13 cellular contexts compared by ENCODE assay signal in genomic region chr2:41927581-41928260, GRCh38.
DNase-seq lines count a peak whose midpoint lies in the region; ATAC-seq, FAIRE-seq and TF ChIP-seq lines count a peak whose summit lies in the region.
"Had no signal": no experiment of that assay in that cellular context is flagged by ENCODE, and none has a peak within 500 bp of the region (broad histone marks: within the 10 kb centered on the region; RNA-seq: fewer than 3 reads in every experiment).

No MANE protein-coding gene starts in this region.

- H3K9me3 ChIP-seq in A549 (no peaks in the 10 kb centered on the region; the same call in 2 of the 3 replicates), hepatocyte (ENCODE audit: low read depth) (no peaks in the 10 kb centered on the region)

- H3K4me3 Mint-ChIP-seq in activated naive CD4-positive, alpha-beta T cell treated with anti-CD3 and anti-CD28 coated beads, Interleukin-2, amount 10 ng/mL, durations not matched to agents 7 days and 5 days = no peak overlapping the region
- H3K4me3 Mint-ChIP-seq: activated B cell treated with CpG ODN at 0.5 μM for 24 hours, neural progenitor cell had no signal

- H3K36me3 Mint-ChIP-seq in activated naive CD4-positive, alpha-beta T cell treated with anti-CD3 and anti-CD28 coated beads, Interleukin-2, amount 10 ng/mL, durations not matched to agents 7 days and 5 days = no peaks in the 10 kb centered on the region
- H3K36me3 Mint-ChIP-seq: neural progenitor cell had no signal

- no peak for TF ChIP-seq EP300 in A549 (IDR thresholded peaks at IDR 0.05)

- H3K9me2 ChIP-seq in hepatocyte (replicated peaks; ENCODE audit: insufficient read depth) = no peaks in the 10 kb centered on the region

- peaks cover 62% of the 10 kb centered on the region for H3K4me1 ChIP-seq in A549
- peaks cover 35% of the 10 kb centered on the region for H3K4me1 ChIP-seq in hepatocyte (ENCODE audit: insufficient read depth)
- peaks cover 45% of the 10 kb centered on the region for H3K4me1 ChIP-seq in rectal smooth muscle tissue (ENCODE audit: control insufficient read depth, insufficient read depth, low read length)

- H3K4me2 ChIP-seq in A549 (no peak overlapping the region; the same call in 2 of the 3 replicates), hepatocyte (no peak overlapping the region)
- H3K4me2 ChIP-seq: neural progenitor cell had no signal

- POLR2A ChIA-PET in A549 (lab: Yijun Ruan, JAX) = interaction anchor here (1.9 kb wide), 1 partner anchor 119 kb away, joined by 14 read pairs; the partner anchor contains the start of gene PKDCC

- H3K27ac ChIP-seq in A549 (peak overlapping the region; percentile 74 to 91), adipose tissue (ENCODE audit: low read depth, low read length) (peak overlapping the region; percentile 45), hepatocyte (peak overlapping the region; percentile 72), rectal smooth muscle tissue (ENCODE audit: low read depth, low read length) (peak overlapping the region; percentile 89)
- H3K27ac ChIP-seq: neural progenitor cell had no signal

- peaks cover 2% of the 10 kb centered on the region for H3K9me3 Mint-ChIP-seq in activated naive CD4-positive, alpha-beta T cell treated with anti-CD3 and anti-CD28 coated beads, Interleukin-2, amount 10 ng/mL, durations not matched to agents 7 days and 5 days

- no peaks in the 10 kb centered on the region for H3K27me3 ChIP-seq in hepatocyte
- H3K27me3 ChIP-seq in rectal smooth muscle tissue (ENCODE audit: control insufficient read depth, insufficient read depth, low read length) = no peaks in the 10 kb centered on the region
- H3K27me3 ChIP-seq: neural progenitor cell had no signal

- H3K4me3 ChIP-seq in A549 (no peak overlapping the region), hepatocyte (no peak overlapping the region), rectal smooth muscle tissue (ENCODE audit: low read length) (no peak overlapping the region)
- H3K4me3 ChIP-seq: neural progenitor cell had no signal

- no peak overlapping the region for H3K9ac ChIP-seq in rectal smooth muscle tissue (ENCODE audit: low read length)
- H3K9ac ChIP-seq: neural progenitor cell had no signal

- TF ChIP-seq POLR2A in A549 (IDR thresholded peaks at IDR 0.05; ENCODE audit: low read length) = no peak

- WGBS in A549 (ENCODE audit: missing lambda C conversion rate) = 95% methylated on average over 10 of the region's 10 CpGs
- WGBS in adipose tissue, 3 donors = 66 to 78% (median 75%) methylated on average over 10 of the region's 10 CpGs
- WGBS in hepatocyte (ENCODE audit: low lambda C conversion rate, missing lambda C conversion rate) = 91% methylated on average over 10 of the region's 10 CpGs

- FAIRE-seq in A549 (lab: Jason Lieb, UNC) = no peak

- TF ChIP-seq CTCF in A549 (IDR thresholded peaks at IDR 0.05) (no peak), hepatocyte (IDR thresholded peaks at IDR 0.05; ENCODE audit: poor library complexity) (no peak)

- H4K20me1 ChIP-seq in hepatocyte (ENCODE audit: insufficient read depth, poor library complexity, severe bottlenecking) = no peaks in the 10 kb centered on the region

- no peaks in the 10 kb centered on the region for H3K4me1 Mint-ChIP-seq in activated naive CD4-positive, alpha-beta T cell treated with anti-CD3 and anti-CD28 coated beads, Interleukin-2, amount 10 ng/mL, durations not matched to agents 7 days and 5 days
- H3K4me1 Mint-ChIP-seq: activated B cell treated with CpG ODN at 0.5 μM for 24 hours had no signal

- CTCF ChIA-PET in A549 (lab: Yijun Ruan, JAX) = interaction anchor here (0.8 to 11.0 kb wide), 9 partner anchors 8 to 159 kb away, joined by 3 to 87 read pairs (median 5); no protein-coding TSS in a partner anchor
- CTCF ChIA-PET in activated naive CD4-positive, alpha-beta T cell treated with anti-CD3 and anti-CD28 coated beads, Interleukin-2, amount 10 ng/mL, durations not matched to agents 7 days and 5 days (lab: Charles Lee) = interaction anchor here (1.0 kb wide), 1 partner anchor 59 kb away, joined by 3 read pairs; no protein-coding TSS in a partner anchor

- no peak overlapping the region for H3K27ac Mint-ChIP-seq in activated naive CD4-positive, alpha-beta T cell treated with anti-CD3 and anti-CD28 coated beads, Interleukin-2, amount 10 ng/mL, durations not matched to agents 7 days and 5 days
- H3K27ac Mint-ChIP-seq: activated B cell treated with CpG ODN at 0.5 μM for 24 hours, neural progenitor cell had no signal

- DNase-seq in A549 (ENCODE audit: low read depth in 1 of 2, low spot score in 1 of 2) (no peak), hepatocyte (ENCODE audit: low spot score) (no peak), DMS53 treated with DMSO at 0.1 percent for 48 hours (lab: John Stamatoyannopoulos, UW; ENCODE audit: unreplicated experiment) (no peak), NCI-H774 (lab: John Stamatoyannopoulos, UW) (no peak)
- DNase-seq in stimulated activated naive CD8-positive, alpha-beta T cell treated with anti-CD3 and anti-CD28 coated beads, Interleukin-15, Interleukin-2, amounts not matched to agents 100 U/mL and 50 U/mL, for 24 hours = no peak
- DNase-seq in activated naive CD4-positive, alpha-beta T cell treated with anti-CD3 and anti-CD28 coated beads, Interleukin-2, amount 10 ng/mL, durations not matched to agents 7 days and 5 days = no peak
- DNase-seq: activated B cell treated with CpG ODN at 0.5 μM for 24 hours, DMS79 treated with DMSO at 0.1 percent for 48 hours, foreskin melanocyte, NCI-H1417 had no signal

- ATAC-seq in A549 = no peak
- no peak for ATAC-seq in stimulated activated naive CD8-positive, alpha-beta T cell treated with anti-CD3 and anti-CD28 coated beads, Interleukin-15, Interleukin-2, amounts not matched to agents 100 U/mL and 50 U/mL, for 24 hours

- no peak overlapping the region for H2AFZ ChIP-seq in hepatocyte
- H2AFZ ChIP-seq: neural progenitor cell had no signal

- no peak for TF ChIP-seq RAD21 in A549 (conservative IDR thresholded peaks at IDR 0.05 in 1 of 2, IDR thresholded peaks at IDR 0.05 in 1 of 2)

- H3K27me3 Mint-ChIP-seq in activated naive CD4-positive, alpha-beta T cell treated with anti-CD3 and anti-CD28 coated beads, Interleukin-2, amount 10 ng/mL, durations not matched to agents 7 days and 5 days = peaks cover 11% of the 10 kb centered on the region

- H3K36me3 ChIP-seq in hepatocyte (replicated peaks; ENCODE audit: insufficient read depth, low read depth) (no peaks in the 10 kb centered on the region), rectal smooth muscle tissue (ENCODE audit: control insufficient read depth, insufficient read depth, low read length) (no peaks in the 10 kb centered on the region)
- H3K36me3 ChIP-seq: neural progenitor cell had no signal

- H3K79me2 ChIP-seq in hepatocyte = no peaks in the 10 kb centered on the region

TF ChIP-seq in A549, 52 proteins besides CTCF, POLR2A, EP300 and RAD21:
- TF ChIP-seq EHF (CRISPR knock-in tag; IDR thresholded peaks at IDR 0.05) (no peak), CEBPB (IDR thresholded peaks at IDR 0.05) (no peak), PBX3 (IDR thresholded peaks at IDR 0.05) (no peak), NFE2L2 (conservative IDR thresholded peaks at IDR 0.05; ENCODE audit: low read length) (no peak), RARB (CRISPR knock-in tag; IDR thresholded peaks at IDR 0.05) (no peak), HMGXB4 (CRISPR knock-in tag; IDR thresholded peaks at IDR 0.05; ENCODE audit: borderline replicate concordance) (no peak), JUNB (IDR thresholded peaks at IDR 0.05) (no peak), ZFP36 (IDR thresholded peaks at IDR 0.05; ENCODE audit: borderline replicate concordance, partially characterized antibody) (no peak), MAFK (IDR thresholded peaks at IDR 0.05; ENCODE audit: partially characterized antibody) (no peak)
TF ChIP-seq in A549: peak in this region for 0.
